Comparison of ENCODE assay signal across 10 cellular contexts in the genomic region with DNA sequence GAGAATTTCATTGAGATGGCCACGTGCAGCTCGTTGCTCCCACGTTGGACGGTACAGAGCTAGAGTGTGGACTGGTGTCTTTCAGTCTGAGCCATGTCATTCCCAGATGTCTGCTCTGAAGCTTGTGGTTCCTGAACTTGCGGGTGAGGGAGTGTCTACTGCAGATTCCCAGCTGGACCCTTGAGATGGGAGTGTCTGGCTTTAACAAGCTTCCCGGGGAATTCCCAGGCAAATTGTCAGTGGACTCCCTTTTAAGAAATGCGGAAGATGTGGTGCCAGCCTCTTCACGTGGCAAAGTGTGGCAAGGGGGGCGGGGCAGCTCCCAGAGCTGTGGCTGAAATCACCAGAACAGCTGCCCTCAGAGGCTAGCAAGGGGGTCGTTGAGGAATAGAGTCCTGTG. TPM values are rescaled to one million over a fixed set of nuclear protein-coding genes. Genes with fewer than 3 reads are reported as not detected.
DNase-seq lines count a peak whose midpoint lies in the region; ATAC-seq and TF ChIP-seq lines count a peak whose summit lies in the region.
"Had no signal": no experiment of that assay in that cellular context is flagged by ENCODE, and none has a peak within 500 bp of the region (broad histone marks: within the 10 kb centered on the region; RNA-seq: fewer than 3 reads in every experiment).

No MANE protein-coding gene starts in this region.

- in situ Hi-C loops in Caki2 (cut with HindIII; ENCODE audit: low pct_unique_long_range_greater_than_20kb, low sequenced_read_pairs) = no loop called here

- H3K36me3 ChIP-seq in PC-9 (ENCODE audit: low read depth) (no peaks in the 10 kb centered on the region), sigmoid colon (no peaks in the 10 kb centered on the region)

- no peaks in the 10 kb centered on the region for H3F3A ChIP-seq in PC-9 (ENCODE audit: insufficient read depth, low read depth)

- no peaks in the 10 kb centered on the region for H3K27me3 ChIP-seq in PC-9 (ENCODE audit: insufficient read depth, low read depth)
- H3K27me3 ChIP-seq in sigmoid colon = peaks cover 0 to 22% (median 14%) of the 10 kb centered on the region in 3 donors

- H3K9me2 ChIP-seq in PC-9 (ENCODE audit: insufficient read depth) = no peaks in the 10 kb centered on the region

- H3K27ac ChIP-seq in PC-9 = no peak overlapping the region
- peak overlapping the region in 3 of 4 donors; percentile 27 to 75 (median 69) for H3K27ac ChIP-seq in sigmoid colon

- no peaks in the 10 kb centered on the region for H3K9me3 ChIP-seq in PC-9 (ENCODE audit: insufficient read depth, low read depth)
- H3K9me3 ChIP-seq in sigmoid colon = no peaks in the 10 kb centered on the region

- no peak for ATAC-seq in GM18909 (IDR thresholded peaks at IDR 0.05; ENCODE audit: poor library complexity, unreplicated experiment)

- peaks cover 4% of the 10 kb centered on the region; the same call in 1 of the 2 replicates for H3K4me1 ChIP-seq in PC-9 (replicated peaks; ENCODE audit: insufficient read depth)
- peaks cover 0 to 36% (median 27%) of the 10 kb centered on the region in 4 donors for H3K4me1 ChIP-seq in sigmoid colon

- no peaks in the 10 kb centered on the region for H4K20me1 ChIP-seq in PC-9 (ENCODE audit: insufficient read depth)

- peak; percentile 89 for DNase-seq in Caki2 (ENCODE audit: low read depth)
- DNase-seq in PC-9 = peak; percentile 48 to 55
- DNase-seq in fibroblast of peridontal ligament (ENCODE audit: extremely low read depth) = peak; percentile 96
- no peak for DNase-seq in sigmoid colon
- DNase-seq in superior temporal gyrus (ENCODE audit: extremely low spot score) = no peak
- no peak for DNase-seq in germinal center (ENCODE audit: low spot score)
- DNase-seq in GM19238 (ENCODE audit: insufficient read length, low spot score) = no peak
- DNase-seq: DND-41, MM.1S had no signal

- no peaks in the 10 kb centered on the region for H3K79me2 ChIP-seq in PC-9 (ENCODE audit: low read depth)

- 9 to 40% methylated on average over 10 of the region's 10 CpGs for WGBS in sigmoid colon, 2 donors

- CTCF ChIA-PET in PC-9 (lab: Charles Lee) = interaction anchor here (0.5 kb wide), 1 partner anchor 1282 kb away, joined by 3 read pairs; the partner anchor contains the start of gene CERCAM

- no peak for TF ChIP-seq CTCF in PC-9 (conservative IDR thresholded peaks at IDR 0.05)
- no peak for TF ChIP-seq CTCF in sigmoid colon (IDR thresholded peaks at IDR 0.05)

- intact Hi-C loops in PC-9 (cut with micrococcal nuclease; ENCODE audit: unreplicated experiment) = no loop called here
- intact Hi-C loops in sigmoid colon (cut with DNase I) = no loop called here

- no TSS peak for BruUV-seq in PC-9 (replicated peaks; lab: Mats Ljungman, UMichigan)

- H2AFZ ChIP-seq in PC-9 = no peak overlapping the region

- no peak overlapping the region for H3K4me3 ChIP-seq in PC-9
- H3K4me3 ChIP-seq in sigmoid colon = no peak overlapping the region

- no peak for TF ChIP-seq EP300 in sigmoid colon (IDR thresholded peaks at IDR 0.05)

- H3K4me2 ChIP-seq in PC-9 = no peak overlapping the region

- TF ChIP-seq POLR2A in sigmoid colon (IDR thresholded peaks at IDR 0.05) = no peak

- POLR2A ChIA-PET in PC-9 (lab: Charles Lee; ENCODE audit: unreplicated experiment) = interaction anchor here (0.6 kb wide), 1 partner anchor 678 kb away, joined by 3 read pairs; no protein-coding TSS in a partner anchor

RNA-seq across cellular contexts. Expression of gene PRRX2, which starts 37.1 kb away (rescaled TPM):
- total RNA-seq in Caki2 (2014; rRNA removed; shearing (Covaris generic); ENCODE audit: low replicate concordance) = 3.0 and 7.6 TPM in 2 replicates
- 0.98 and 1.6 TPM in 2 replicates for total RNA-seq in PC-9 (2021)
- total RNA-seq in sigmoid colon = 1 to 10 TPM in 2 of 4 donors, under 1 TPM in 1, not detected in 1; 0.49 to 4.7 (median 2.9) TPM
- 1 to 10 TPM in 2 of 3 donors, under 1 TPM in 1; 0.46 to 4.2 (median 1.1) TPM for polyA plus RNA-seq in sigmoid colon

RNA-seq across cellular contexts. Expression of gene PTGES, which starts 50.3 kb away (rescaled TPM):
- total RNA-seq in Caki2 (2014; rRNA removed; shearing (Covaris generic); ENCODE audit: low replicate concordance) = 44.9 and 54.4 TPM in 2 replicates
- total RNA-seq in PC-9 (2021) (116 and 119 TPM in 2 replicates), sigmoid colon (1 to 10 TPM; 2.7 to 6.8 (median 3.7) TPM)
- polyA plus RNA-seq in sigmoid colon = 10 to 100 TPM in 1 of 3 donors, 1 to 10 TPM in 1, under 1 TPM in 1; 0.92 to 10.2 (median 7.0) TPM

Comparison
In these comparisons a context has a peak if more than half of its experiments do, and no peak if none do; other contexts are left out.
1. DNase-seq: peak in Caki2 (single experiment), PC-9 (2 of 2) and fibroblast of peridontal ligament (single experiment); none in sigmoid colon (single experiment), superior temporal gyrus (single experiment), germinal center (single experiment) and GM19238 (single experiment).